In the genomic region with DNA sequence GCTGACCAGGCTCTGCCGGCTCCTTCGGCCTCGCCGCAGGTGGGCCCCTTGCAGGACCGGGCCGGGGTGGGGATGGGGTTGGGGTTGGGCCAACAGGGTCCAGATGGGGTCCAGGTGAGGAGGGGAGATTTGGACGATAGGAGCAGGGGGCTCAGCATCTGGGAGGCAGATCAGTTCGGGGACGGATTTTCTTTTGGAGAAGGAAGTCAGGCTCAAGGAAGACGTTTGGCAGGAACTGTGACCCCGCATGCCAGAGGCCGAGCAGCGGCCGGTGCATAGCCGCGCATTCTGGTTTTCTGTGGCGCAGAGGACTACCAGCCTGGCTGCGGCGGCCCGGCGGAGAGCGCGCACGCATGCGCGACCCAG, we compare ENCODE assay signal across 6 cellular contexts.
A peak's percentile ranks its signal among the peaks of the same experiment; 100 is the strongest.
DNase-seq lines count a peak whose midpoint lies in the region; ATAC-seq lines count a peak whose summit lies in the region.

No MANE protein-coding gene starts in this region.

- H3K27me3 ChIP-seq in adipocyte (replicated peaks; ENCODE audit: control insufficient read depth, insufficient read depth, low read length): no peaks in the 10 kb centered on the region
- no peaks in the 10 kb centered on the region for H3K27me3 ChIP-seq in mucosa of rectum (ENCODE audit: control insufficient read depth in 2 of 2, insufficient read depth in 2 of 2, low read length in 2 of 2)

- ATAC-seq in GM19035 (IDR thresholded peaks at IDR 0.05; ENCODE audit: unreplicated experiment) (peak; percentile 2), HG02588 (IDR thresholded peaks at IDR 0.05; ENCODE audit: unreplicated experiment) (no peak)

- H3K4me3 ChIP-seq in adipocyte (ENCODE audit: low read length) (peak overlapping the region; percentile 89), mucosa of rectum (ENCODE audit: low read length in 2 of 2) (peak overlapping the region; percentile 89 to 91)

- H3K9me3 ChIP-seq in adipocyte (ENCODE audit: control insufficient read depth, low read length) (no peaks in the 10 kb centered on the region), mucosa of rectum (ENCODE audit: control insufficient read depth in 2 of 2, low read length in 2 of 2) (no peaks in the 10 kb centered on the region)

- H3K36me3 ChIP-seq in adipocyte (ENCODE audit: control insufficient read depth, insufficient read depth, low read length, severe bottlenecking) (peaks cover 36% of the 10 kb centered on the region), mucosa of rectum (ENCODE audit: control insufficient read depth in 2 of 2, insufficient read depth in 2 of 2, low read length in 2 of 2) (peaks cover 24 to 26% of the 10 kb centered on the region in 2 donors)

- H3K27ac ChIP-seq in mucosa of rectum (ENCODE audit: low read depth in 2 of 2, low read length in 2 of 2): peak overlapping the region; percentile 94 to 99

- peak overlapping the region; percentile 100 for H3K9ac ChIP-seq in adipocyte (ENCODE audit: low read length)
- H3K9ac ChIP-seq in mucosa of rectum (ENCODE audit: low read depth in 1 of 2, low read length in 2 of 2): peak overlapping the region; percentile 84 to 88

- H3K4me1 ChIP-seq in adipocyte (ENCODE audit: control insufficient read depth, insufficient read depth, low read length) (peaks cover 54% of the 10 kb centered on the region), mucosa of rectum (ENCODE audit: control insufficient read depth in 2 of 2, insufficient read depth in 2 of 2, low read length in 2 of 2) (peaks cover 36 to 43% of the 10 kb centered on the region in 2 donors)

- DNase-seq in adipocyte (ENCODE audit: low read depth): no peak
- DNase-seq in NCI-H2081 treated with DMSO at 0.1 percent for 48 hours (lab: John Stamatoyannopoulos, UW): no peak
- no peak for DNase-seq in kidney glomerular epithelial cell (lab: John Stamatoyannopoulos, UW)
